19 cellular contexts compared by ENCODE assay signal in genomic region chr2:20129320-20130274, GRCh38.
A peak's percentile ranks its signal among the peaks of the same experiment; 100 is the strongest.
DNase-seq lines count a peak whose midpoint lies in the region; ATAC-seq and TF ChIP-seq lines count a peak whose summit lies in the region.
"Had no signal": no experiment of that assay in that cellular context is flagged by ENCODE, and none has a peak within 500 bp of the region (broad histone marks: within the 10 kb centered on the region; RNA-seq: fewer than 3 reads in every experiment).

No MANE protein-coding gene starts in this region.

- no peaks in the 10 kb centered on the region for H3F3A ChIP-seq in GM23248 (ENCODE audit: insufficient read depth)

- no peak for TF ChIP-seq EP300 in tibial nerve (IDR thresholded peaks at IDR 0.05)

- H3K4me1 ChIP-seq in tibial nerve (no peaks in the 10 kb centered on the region), GM23248 (ENCODE audit: insufficient read depth) (peaks cover 5% of the 10 kb centered on the region; the same call in 1 of the 2 replicates)

- H3K36me3 Mint-ChIP-seq in stimulated activated memory B cell treated with anti-CD40 and anti-IgM and Interleukin-4, amounts not matched to agents 10 μg/mL and 1 μg/mL and 100 μg/mL, for 72 hours: no peaks in the 10 kb centered on the region

- no peak overlapping the region for H3K4me3 Mint-ChIP-seq in stimulated activated memory B cell treated with anti-CD40 and anti-IgM and Interleukin-4, amounts not matched to agents 10 μg/mL and 1 μg/mL and 100 μg/mL, for 72 hours

- DNase-seq in NCI-H146 (lab: John Stamatoyannopoulos, UW) (peak; percentile 59), NCI-H510A (lab: John Stamatoyannopoulos, UW) (peak; percentile 82), left lobe of liver (ENCODE audit: low spot score) (peak; percentile 95), tibial nerve (ENCODE audit: low spot score in 2 of 2) (no peak), GM23248 (no peak)
- no peak for DNase-seq in activated CD4-positive, alpha-beta T cell treated with anti-CD3 and anti-CD28 coated beads for 48 hours
- DNase-seq: activated CD4-positive, alpha-beta T cell treated with anti-CD3 and anti-CD28 coated beads for 1 hour; activated effector memory CD4-positive, alpha-beta T cell treated with anti-CD3 and anti-CD28 coated beads, Interleukin-2, amount 50 U/mL, for 16 hours; anterior cingulate cortex; cerebellar nuclear complex; islet precursor cell; midbrain; NCI-H1092; nucleus accumbens; OCI-M1; stimulated activated CD4-positive, alpha-beta T cell treated with anti-CD3 and anti-CD28 coated beads, Interleukin-4, amount 100 ng/mL, for 4 hours; stimulated activated CD8-positive, alpha-beta memory T cell treated with anti-CD3 and anti-CD28 coated beads, Interleukin-4, amount 100 ng/mL, for 48 hours had no signal

- no peaks in the 10 kb centered on the region for H3K79me2 ChIP-seq in GM23248 (ENCODE audit: insufficient read depth)

- H3K36me3 ChIP-seq in tibial nerve: no peaks in the 10 kb centered on the region
- H3K36me3 ChIP-seq in GM23248 (ENCODE audit: low read depth): no peaks in the 10 kb centered on the region

- H3K4me3 ChIP-seq in tibial nerve (no peak overlapping the region), GM23248 (no peak overlapping the region)

- H3K9ac ChIP-seq in GM23248: no peak overlapping the region
- H3K9ac ChIP-seq: KMS-11 had no signal

- H3K4me2 ChIP-seq in GM23248 (ENCODE audit: unreplicated experiment): no peak overlapping the region
- H3K4me2 ChIP-seq: KMS-11 had no signal

- H3K27me3 ChIP-seq in tibial nerve (no peaks in the 10 kb centered on the region), GM23248 (replicated peaks; ENCODE audit: insufficient read depth) (no peaks in the 10 kb centered on the region)

- H3K9me3 ChIP-seq in tibial nerve: no peaks in the 10 kb centered on the region
- no peaks in the 10 kb centered on the region for H3K9me3 ChIP-seq in GM23248 (ENCODE audit: low read depth)

- peak; percentile 82 for ATAC-seq in left lobe of liver
- ATAC-seq in stimulated activated memory B cell treated with anti-CD40 and anti-IgM and Interleukin-4, amounts not matched to agents 10 μg/mL and 1 μg/mL and 100 μg/mL, for 72 hours: peak; percentile 15

- TF ChIP-seq CTCF in tibial nerve (IDR thresholded peaks at IDR 0.05): no peak

- no peak overlapping the region for H3K27ac Mint-ChIP-seq in stimulated activated memory B cell treated with anti-CD40 and anti-IgM and Interleukin-4, amounts not matched to agents 10 μg/mL and 1 μg/mL and 100 μg/mL, for 72 hours

- in situ Hi-C loops in GM23248 (cut with MboI): no loop called here

- no peak for TF ChIP-seq POLR2A in tibial nerve (IDR thresholded peaks at IDR 0.05)

- 69 to 70% methylated on average over 12 of the region's 12 CpGs for WGBS in tibial nerve, 2 donors
- 73% methylated on average over 11 to 12 of the region's 12 CpGs for WGBS in GM23248 (ENCODE audit: low coverage in 1 of 2, low lambda C conversion rate in 2 of 2, missing lambda C conversion rate in 2 of 2), 2 experiments

- H3K27ac ChIP-seq in tibial nerve (peak overlapping the region in 1 of 4 donors; percentile 4), GM23248 (no peak overlapping the region)
- H3K27ac ChIP-seq: KMS-11 had no signal

- no peaks in the 10 kb centered on the region for H3K9me3 Mint-ChIP-seq in stimulated activated memory B cell treated with anti-CD40 and anti-IgM and Interleukin-4, amounts not matched to agents 10 μg/mL and 1 μg/mL and 100 μg/mL, for 72 hours

- H4K20me1 ChIP-seq in GM23248 (ENCODE audit: insufficient read depth): no peaks in the 10 kb centered on the region

- no peak overlapping the region for H2AFZ ChIP-seq in GM23248

- peaks cover 20% of the 10 kb centered on the region for H3K27me3 Mint-ChIP-seq in stimulated activated memory B cell treated with anti-CD40 and anti-IgM and Interleukin-4, amounts not matched to agents 10 μg/mL and 1 μg/mL and 100 μg/mL, for 72 hours

- no peaks in the 10 kb centered on the region for H3K4me1 Mint-ChIP-seq in stimulated activated memory B cell treated with anti-CD40 and anti-IgM and Interleukin-4, amounts not matched to agents 10 μg/mL and 1 μg/mL and 100 μg/mL, for 72 hours

- H3K9me2 ChIP-seq in GM23248 (ENCODE audit: insufficient read depth): no peaks in the 10 kb centered on the region

Comparison
In these comparisons a context has a peak if more than half of its experiments do, and no peak if none do; other contexts are left out.
1. DNase-seq: peak in NCI-H146 (single experiment), NCI-H510A (single experiment) and left lobe of liver (single experiment); none in activated CD4-positive, alpha-beta T cell treated with anti-CD3 and anti-CD28 coated beads for 48 hours (single experiment), tibial nerve (0 of 2) and GM23248 (single experiment).